Comparison of ENCODE assay signal across 19 cellular contexts in genomic region chr2:160575363-160575762, GRCh38.
DNase-seq lines count a peak whose midpoint lies in the region; ATAC-seq and TF ChIP-seq lines count a peak whose summit lies in the region.
"Had no signal": no experiment of that assay in that cellular context is flagged by ENCODE, and none has a peak within 500 bp of the region (broad histone marks: within the 10 kb centered on the region; RNA-seq: fewer than 3 reads in every experiment).

No MANE protein-coding gene starts in this region.

- dilution Hi-C loops in IMR-90 (cut with HindIII; ENCODE audit: low sequenced_read_pairs, unreplicated experiment) = no loop called here

- in situ Hi-C loops in IMR-90 (cut with MboI; ENCODE audit: low sequenced_read_pairs) = no loop called here

- no peak overlapping the region for H3K4me2 ChIP-seq in IMR-90 (ENCODE audit: low read depth, low read length)
- no peak overlapping the region for H3K4me2 ChIP-seq in osteoblast (ENCODE audit: insufficient read depth, low read length)

- H3K14ac ChIP-seq in IMR-90 (replicated peaks; ENCODE audit: low read depth, low read length) = no peak overlapping the region; the same call in 1 of the 2 replicates

- no peak overlapping the region; the same call in 1 of the 2 replicates for H3K23ac ChIP-seq in IMR-90 (ENCODE audit: low read depth, low read length)

- peak overlapping the region; percentile 61; the same call in 1 of the 2 replicates for H2AK5ac ChIP-seq in IMR-90 (ENCODE audit: low read depth, low read length)

- CTCF ChIA-PET in IMR-90 (lab: Yijun Ruan, JAX) = no interaction called here

- intact Hi-C loops in IMR-90 (cut with micrococcal nuclease) = no loop called here

- H2BK15ac ChIP-seq in IMR-90 (ENCODE audit: low read depth, low read length) = peak overlapping the region; percentile 59; the same call in 1 of the 3 replicates

- H3K79me2 ChIP-seq in osteoblast (ENCODE audit: insufficient read depth, low read length) = no peaks in the 10 kb centered on the region

- TF ChIP-seq POLR2A in IMR-90 (IDR thresholded peaks at IDR 0.05; ENCODE audit: low read depth, low read length) = no peak

- H2BK5ac ChIP-seq in IMR-90 (ENCODE audit: low read depth, low read length, poor library complexity, severe bottlenecking) = peak overlapping the region; percentile 64

- H2BK120ac ChIP-seq in IMR-90 (ENCODE audit: low read depth, low read length) = peak overlapping the region; percentile 49; the same call in 1 of the 2 replicates

- no peak overlapping the region for H3K56ac ChIP-seq in IMR-90 (ENCODE audit: extremely low read depth, insufficient read depth, low read length)

- H3K27me3 ChIP-seq in IMR-90 (ENCODE audit: control insufficient read depth, insufficient read depth, low read length) (no peaks in the 10 kb centered on the region), osteoblast (ENCODE audit: insufficient read depth, low read length) (no peaks in the 10 kb centered on the region)
- H3K27me3 ChIP-seq: heart left ventricle, MG63 had no signal

- H3K4me1 ChIP-seq in IMR-90 (ENCODE audit: control insufficient read depth, insufficient read depth, low read length) (peaks cover 4% of the 10 kb centered on the region), osteoblast (ENCODE audit: insufficient read depth, low read length) (peaks cover 25% of the 10 kb centered on the region)

- no peaks in the 10 kb centered on the region for H3K36me3 ChIP-seq in IMR-90 (ENCODE audit: control insufficient read depth, insufficient read depth, low read length)
- H3K36me3 ChIP-seq in osteoblast (ENCODE audit: insufficient read depth, low read length) = no peaks in the 10 kb centered on the region
- H3K36me3 ChIP-seq: heart left ventricle, MG63, WERI-Rb-1 had no signal

- H4K20me1 ChIP-seq in IMR-90 (ENCODE audit: insufficient read depth, low read length) (no peaks in the 10 kb centered on the region), osteoblast (ENCODE audit: insufficient read depth, low read length) (no peaks in the 10 kb centered on the region)

- H2AFZ ChIP-seq in IMR-90 (replicated peaks; ENCODE audit: low read length, poor library complexity) = no peak overlapping the region
- H2AFZ ChIP-seq in osteoblast (ENCODE audit: low read length) = no peak overlapping the region

- H4K5ac ChIP-seq in IMR-90 (ENCODE audit: low read depth, low read length) = no peak overlapping the region

- H4K91ac ChIP-seq in IMR-90 (ENCODE audit: insufficient read depth, low read depth, low read length) = no peak overlapping the region

- no TSS peak for BruUV-seq in IMR-90 (replicated peaks; lab: Mats Ljungman, UMichigan)

- DNase-seq in IMR-90 (no peak), osteoblast (ENCODE audit: insufficient read length, low spot score, missing footprints) (no peak), NCI-H2081 (lab: John Stamatoyannopoulos, UW) (no peak), NCI-H187 treated with DMSO at 0.1 percent for 48 hours (lab: John Stamatoyannopoulos, UW) (no peak)
- DNase-seq in activated effector memory CD4-positive, alpha-beta T cell treated with anti-CD3 and anti-CD28 coated beads, Interleukin-2, amount 50 U/mL, for 16 hours = no peak
- DNase-seq: activated CD4-positive, alpha-beta memory T cell treated with anti-CD3 and anti-CD28 coated beads, Interleukin-2, amount 10 ng/mL, durations not matched to agents 7 days and 5 days; activated T-cell treated with anti-CD3 and anti-CD28 coated beads, Interleukin-2, amount 50 U/mL, for 4 hours; heart left ventricle; immature natural killer cell; naive B cell; NCI-H187; NCI-H446 treated with DMSO at 0.1 percent for 48 hours; T-cell; WERI-Rb-1 had no signal

- H3K9ac ChIP-seq in IMR-90 (ENCODE audit: low read depth, low read length) = no peak overlapping the region

- 0 out of 2 replicates have a peak overlapping the region, but pooled peaks have one; percentile 13 for H3K4ac ChIP-seq in IMR-90 (ENCODE audit: low read depth, low read length)

- no peak for TF ChIP-seq RAD21 in IMR-90 (IDR thresholded peaks at IDR 0.05; ENCODE audit: low read length)

- H2AK9ac ChIP-seq in IMR-90 (replicated peaks; ENCODE audit: low read depth, low read length, poor library complexity) = no peak overlapping the region

- H3K9me3 ChIP-seq in IMR-90 (ENCODE audit: control insufficient read depth, insufficient read depth, low read length) (0 out of 2 replicates have a peak, but pooled peaks cover 2% of the 10 kb centered on the region), osteoblast (ENCODE audit: low read depth, low read length) (no peaks in the 10 kb centered on the region)
- H3K9me3 ChIP-seq: MG63 had no signal

- H3K9me1 ChIP-seq in IMR-90 (ENCODE audit: insufficient read depth, low read length) = peaks cover 7% of the 10 kb centered on the region

- H3K4me3 ChIP-seq in IMR-90 (ENCODE audit: insufficient read depth, low read depth, low read length) (no peak overlapping the region), osteoblast (ENCODE audit: insufficient read depth, low read length) (no peak overlapping the region)
- H3K4me3 ChIP-seq: heart left ventricle, lung, MG63 had no signal

- peak overlapping the region; percentile 28; the same call in 1 of the 2 replicates for H3K18ac ChIP-seq in IMR-90 (ENCODE audit: low read depth, low read length)

- H3K27ac ChIP-seq in IMR-90 (ENCODE audit: insufficient read depth, low read length) = no peak overlapping the region
- H3K27ac ChIP-seq in osteoblast (ENCODE audit: low read depth, low read length) = peak overlapping the region; percentile 70
- H3K27ac ChIP-seq: HL-60, WERI-Rb-1 had no signal

- 0 out of 4 replicates have a peak overlapping the region, but pooled peaks of 1 of the 2 experiments have one; percentile 17 for H4K8ac ChIP-seq in IMR-90 (ENCODE audit: low read depth in 2 of 2, low read length in 2 of 2)

- H3K79me1 ChIP-seq in IMR-90 (ENCODE audit: low read depth in 1 of 2, low read length in 2 of 2) = no peaks in the 10 kb centered on the region

- peak overlapping the region; percentile 75 for H2BK20ac ChIP-seq in IMR-90 (ENCODE audit: low read depth, low read length)

- POLR2A ChIA-PET in IMR-90 (lab: Charles Lee; ENCODE audit: unreplicated experiment) = no interaction called here

- ATAC-seq in GM18520 (IDR thresholded peaks at IDR 0.05; ENCODE audit: unreplicated experiment) = peak; percentile 68
- ATAC-seq in HG02588 (IDR thresholded peaks at IDR 0.05; ENCODE audit: unreplicated experiment) = peak; percentile 72
- no peak for ATAC-seq in IMR-90 (ENCODE audit: low read depth)
- ATAC-seq: T-cell had no signal

- TF ChIP-seq CTCF in IMR-90 (conservative IDR thresholded peaks at IDR 0.05; ENCODE audit: low read depth, low read length) (no peak), osteoblast (IDR thresholded peaks at IDR 0.05; ENCODE audit: extremely low read depth, low read depth, low read length) (no peak)

TF ChIP-seq in IMR-90, 13 proteins besides CTCF, POLR2A, EP300 and RAD21:
- TF ChIP-seq BHLHE40 (IDR thresholded peaks at IDR 0.05; ENCODE audit: low read depth, low read length) (no peak), RCOR1 (IDR thresholded peaks at IDR 0.05; ENCODE audit: insufficient replicate concordance, low read length) (no peak), RFX5 (IDR thresholded peaks at IDR 0.05; ENCODE audit: low read depth, low read length) (no peak), MAFK (IDR thresholded peaks at IDR 0.05; ENCODE audit: low read depth, low read length) (no peak), CEBPB (IDR thresholded peaks at IDR 0.05; ENCODE audit: low read depth, low read length) (no peak), USF2 (IDR thresholded peaks at IDR 0.05; ENCODE audit: low read depth, low read length) (no peak), CHD1 (IDR thresholded peaks at IDR 0.05; ENCODE audit: low read depth, low read length) (no peak), SMC3 (IDR thresholded peaks at IDR 0.05; ENCODE audit: low read depth, low read length) (no peak), NFE2L2 (IDR thresholded peaks at IDR 0.05; ENCODE audit: low read depth, low read length) (no peak), ELK1 (IDR thresholded peaks at IDR 0.05; ENCODE audit: borderline replicate concordance, low read depth, low read length) (no peak)
